28 cellular contexts compared by ENCODE assay signal in the genomic region with DNA sequence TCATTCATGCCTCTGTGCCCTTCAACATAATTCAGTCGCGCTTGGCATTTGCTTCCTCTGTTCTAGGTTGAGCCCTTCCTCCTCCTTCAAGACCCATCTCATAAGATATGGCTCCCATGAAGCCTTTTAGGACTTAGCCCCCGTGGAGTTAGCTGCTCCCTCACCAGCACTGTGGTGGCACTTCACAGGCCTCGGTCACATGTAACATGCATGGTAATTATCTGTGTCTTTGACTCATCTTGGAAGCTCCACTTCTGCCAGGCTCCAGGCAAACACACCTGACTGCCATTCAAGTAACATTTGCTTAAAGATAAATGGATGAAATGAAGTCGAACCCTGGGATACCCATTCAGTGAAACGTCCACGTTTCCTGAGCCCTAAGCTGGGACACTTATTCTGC.
"Had no signal": no experiment of that assay in that cellular context is flagged by ENCODE, and none has a peak within 500 bp of the region (broad histone marks: within the 10 kb centered on the region; RNA-seq: fewer than 3 reads in every experiment).

No MANE protein-coding gene starts in this region.

- H3K27me3 Mint-ChIP-seq: activated B cell treated with CpG ODN at 0.5 μM for 24 hours; activated naive CD8-positive, alpha-beta T cell treated with anti-CD3 and anti-CD28 coated beads, Interleukin-2, amount 10 ng/mL, durations not matched to agents 7 days and 5 days; activated T-helper 17 cell treated with anti-CD3 and anti-CD28 coated beads, Interleukin-2, amount 50 U/mL, for 72 hours had no signal

- DNase-seq: activated B cell treated with CpG ODN at 0.5 μM for 24 hours; activated CD4-positive, alpha-beta T cell treated with anti-CD3 and anti-CD28 coated beads for 48 hours; activated CD4-positive, alpha-beta T cell treated with anti-CD3 and anti-CD28 coated beads, Interleukin-2, amount 50 U/mL, for 1 hour; activated CD4-positive, alpha-beta T cell treated with anti-CD3 and anti-CD28 coated beads, Interleukin-2, amount 50 U/mL, for 48 hours; activated CD8-positive, alpha-beta T cell treated with anti-CD3 and anti-CD28 coated beads, Interleukin-2, amount 10 ng/mL, durations not matched to agents 7 days and 5 days; activated gamma-delta T cell; activated naive CD4-positive, alpha-beta T cell; activated naive CD4-positive, alpha-beta T cell treated with anti-CD3 and anti-CD28 coated beads, Interleukin-2, amount 10 ng/mL, durations not matched to agents 7 days and 5 days; activated naive CD8-positive, alpha-beta T cell treated with anti-CD3 and anti-CD28 coated beads, Interleukin-2, amount 10 ng/mL, durations not matched to agents 7 days and 5 days; activated T-cell treated with anti-CD3 and anti-CD28 coated beads, Interleukin-2, amount 50 U/mL, for 4 hours; brain microvascular endothelial cell; effector memory CD4-positive, alpha-beta T cell; erythroblast; foreskin keratinocyte; gastrocnemius medialis; glutamatergic neuron; heart left ventricle; T-helper 1 cell; T-helper 17 cell; T1000; WERI-Rb-1 had no signal

- H3K4me1 ChIP-seq: ascending aorta, esophagus muscularis mucosa, foreskin keratinocyte, gastrocnemius medialis, heart left ventricle had no signal

- H3K27ac ChIP-seq: ascending aorta, brain microvascular endothelial cell, esophagus muscularis mucosa, foreskin keratinocyte, gastrocnemius medialis, heart left ventricle, WERI-Rb-1 had no signal

- H3K36me3 Mint-ChIP-seq: activated naive CD4-positive, alpha-beta T cell treated with anti-CD3 and anti-CD28 coated beads, Interleukin-2, amount 10 ng/mL, durations not matched to agents 7 days and 5 days; activated naive CD4-positive, alpha-beta T cell treated with anti-CD3 and anti-CD28 coated beads, Interleukin-2, amount 50 U/mL, for 72 hours; activated naive CD8-positive, alpha-beta T cell treated with anti-CD3 and anti-CD28 coated beads, Interleukin-2, amount 10 ng/mL, durations not matched to agents 7 days and 5 days had no signal

- H3K27me3 ChIP-seq: ascending aorta, brain microvascular endothelial cell, foreskin keratinocyte, gastrocnemius medialis had no signal

- H3K4me3 Mint-ChIP-seq: activated B cell treated with CpG ODN at 0.5 μM for 24 hours; activated CD8-positive, alpha-beta T cell treated with anti-CD3 and anti-CD28 coated beads, Interleukin-2, amount 10 ng/mL, durations not matched to agents 7 days and 5 days; activated naive CD4-positive, alpha-beta T cell treated with anti-CD3 and anti-CD28 coated beads, Interleukin-2, amount 10 ng/mL, durations not matched to agents 7 days and 5 days; activated naive CD8-positive, alpha-beta T cell treated with anti-CD3 and anti-CD28 coated beads, Interleukin-2, amount 10 ng/mL, durations not matched to agents 7 days and 5 days; activated T-cell treated with anti-CD3 and anti-CD28 coated beads, Interleukin-2, amount 50 U/mL, for 4 hours; activated T-helper 17 cell treated with anti-CD3 and anti-CD28 coated beads, Interleukin-2, amount 50 U/mL, for 72 hours; central memory CD8-positive, alpha-beta T cell; T-helper 17 cell; T-helper 2 cell treated with Interferon-gamma antibody and Interleukin-4, amounts not matched to agents 5 μg/mL and 100 μg/mL, for 36 hours had no signal

- ATAC-seq: activated CD4-positive, CD25-positive, alpha-beta regulatory T cell treated with anti-CD3 and anti-CD28 coated beads, Interleukin-2, amount 50 U/mL, for 24 hours; activated CD8-positive, alpha-beta T cell treated with anti-CD3 and anti-CD28 coated beads, Interleukin-2, amount 10 ng/mL, durations not matched to agents 7 days and 5 days; activated naive CD4-positive, alpha-beta T cell treated with anti-CD3 and anti-CD28 coated beads, Interleukin-2, amount 50 U/mL, for 72 hours; activated T-cell treated with anti-CD3 and anti-CD28 coated beads, Interleukin-2, amount 50 U/mL, for 4 hours; activated T-helper 17 cell treated with anti-CD3 and anti-CD28 coated beads, Interleukin-2, amount 50 U/mL, for 72 hours; foreskin keratinocyte; gastrocnemius medialis; heart left ventricle; T-helper 17 cell had no signal

- H3K9me3 Mint-ChIP-seq: activated B cell treated with CpG ODN at 0.5 μM for 24 hours; activated naive CD4-positive, alpha-beta T cell treated with anti-CD3 and anti-CD28 coated beads, Interleukin-2, amount 10 ng/mL, durations not matched to agents 7 days and 5 days; activated naive CD4-positive, alpha-beta T cell treated with anti-CD3 and anti-CD28 coated beads, Interleukin-2, amount 50 U/mL, for 72 hours; activated naive CD8-positive, alpha-beta T cell treated with anti-CD3 and anti-CD28 coated beads, Interleukin-2, amount 10 ng/mL, durations not matched to agents 7 days and 5 days; activated T-cell treated with anti-CD3 and anti-CD28 coated beads, Interleukin-2, amount 50 U/mL, for 4 hours; activated T-helper 17 cell treated with anti-CD3 and anti-CD28 coated beads, Interleukin-2, amount 50 U/mL, for 72 hours; central memory CD8-positive, alpha-beta T cell; T-helper 2 cell treated with Interferon-gamma antibody and Interleukin-4, amounts not matched to agents 5 μg/mL and 100 μg/mL, for 36 hours had no signal

- H3K27ac Mint-ChIP-seq: activated B cell treated with CpG ODN at 0.5 μM for 24 hours; activated CD8-positive, alpha-beta T cell treated with anti-CD3 and anti-CD28 coated beads, Interleukin-2, amount 10 ng/mL, durations not matched to agents 7 days and 5 days; activated naive CD4-positive, alpha-beta T cell treated with anti-CD3 and anti-CD28 coated beads, Interleukin-2, amount 10 ng/mL, durations not matched to agents 7 days and 5 days; activated naive CD4-positive, alpha-beta T cell treated with anti-CD3 and anti-CD28 coated beads, Interleukin-2, amount 50 U/mL, for 72 hours; activated naive CD8-positive, alpha-beta T cell treated with anti-CD3 and anti-CD28 coated beads, Interleukin-2, amount 10 ng/mL, durations not matched to agents 7 days and 5 days; activated T-helper 17 cell treated with anti-CD3 and anti-CD28 coated beads, Interleukin-2, amount 50 U/mL, for 72 hours; T-helper 17 cell; T-helper 2 cell treated with Interferon-gamma antibody and Interleukin-4, amounts not matched to agents 5 μg/mL and 100 μg/mL, for 36 hours had no signal

- H3K4me3 ChIP-seq: ascending aorta, esophagus muscularis mucosa, gastrocnemius medialis, heart left ventricle had no signal

- H3K4me1 Mint-ChIP-seq: activated B cell treated with CpG ODN at 0.5 μM for 24 hours; activated naive CD4-positive, alpha-beta T cell treated with anti-CD3 and anti-CD28 coated beads, Interleukin-2, amount 10 ng/mL, durations not matched to agents 7 days and 5 days; activated naive CD8-positive, alpha-beta T cell treated with anti-CD3 and anti-CD28 coated beads, Interleukin-2, amount 10 ng/mL, durations not matched to agents 7 days and 5 days; activated T-helper 17 cell treated with anti-CD3 and anti-CD28 coated beads, Interleukin-2, amount 50 U/mL, for 72 hours; central memory CD8-positive, alpha-beta T cell; T-helper 17 cell had no signal

- H3K9me3 ChIP-seq: ascending aorta, esophagus muscularis mucosa, gastrocnemius medialis, heart left ventricle had no signal

- H3K36me3 ChIP-seq: ascending aorta, brain microvascular endothelial cell, esophagus muscularis mucosa, gastrocnemius medialis, heart left ventricle, WERI-Rb-1 had no signal
